ENCODE assay signal across 8 cellular contexts in the genomic region with DNA sequence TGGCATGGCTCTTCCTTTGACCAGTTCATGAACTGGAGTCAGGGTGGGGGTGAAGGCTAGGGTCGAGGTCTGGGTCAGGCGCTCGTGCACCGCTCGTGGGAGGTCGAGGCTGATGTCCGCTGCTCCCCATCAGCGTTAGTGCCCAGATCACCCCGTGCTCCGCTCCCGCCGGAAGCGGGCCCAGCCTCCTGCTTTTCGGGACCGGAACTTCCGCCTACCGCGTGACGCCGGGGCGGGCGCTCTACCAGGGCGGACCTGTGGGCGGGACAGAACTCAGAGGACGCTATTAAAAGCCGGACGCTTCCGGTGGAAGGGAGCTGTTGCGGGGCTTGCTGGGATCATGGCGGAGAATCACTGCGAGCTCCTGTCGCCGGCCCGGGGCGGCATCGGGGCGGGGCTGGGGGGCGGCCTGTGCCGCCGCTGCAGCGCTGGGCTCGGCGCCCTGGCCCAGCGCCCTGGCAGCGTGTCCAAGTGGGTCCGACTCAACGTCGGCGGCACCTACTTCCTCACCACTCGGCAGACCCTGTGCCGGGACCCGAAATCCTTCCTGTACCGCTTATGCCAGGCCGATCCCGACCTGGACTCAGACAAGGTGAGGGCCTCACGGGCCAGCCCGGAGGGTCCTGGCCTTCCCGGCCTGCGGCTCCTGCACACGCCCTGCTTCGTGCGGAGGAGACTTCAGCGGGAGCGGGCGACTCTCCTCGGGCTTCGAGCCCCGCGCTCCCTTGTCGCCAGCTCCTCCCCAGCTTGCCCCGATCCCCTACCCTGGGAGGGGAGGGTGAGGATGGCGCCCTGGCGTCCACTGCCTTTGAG. TPM values are rescaled to one million over a fixed set of nuclear protein-coding genes. Genes with fewer than 3 reads are reported as not detected.
DNase-seq lines count a peak whose midpoint lies in the region; ATAC-seq, FAIRE-seq and TF ChIP-seq lines count a peak whose summit lies in the region.

A gene with protein sequence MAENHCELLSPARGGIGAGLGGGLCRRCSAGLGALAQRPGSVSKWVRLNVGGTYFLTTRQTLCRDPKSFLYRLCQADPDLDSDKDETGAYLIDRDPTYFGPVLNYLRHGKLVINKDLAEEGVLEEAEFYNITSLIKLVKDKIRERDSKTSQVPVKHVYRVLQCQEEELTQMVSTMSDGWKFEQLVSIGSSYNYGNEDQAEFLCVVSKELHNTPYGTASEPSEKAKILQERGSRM (plus strand): TSS at position 315 of the 813 bp plus-strand sequence. CDS start 26 bp downstream, at position 341.

- intact Hi-C loops in left ventricle myocardium inferior (cut with micrococcal nuclease): no loop called here
- intact Hi-C loops in upper lobe of right lung (cut with DNase I): no loop called here

- H3K27ac Mint-ChIP-seq in T-helper 17 cell (peak within 1 kb of the TSS; percentile 99), progenitor cell of endocrine pancreas (peak within 1 kb of the TSS; percentile 97)

- H3K36me3 ChIP-seq in left ventricle myocardium inferior: no peaks in the 10 kb centered on the region
- H3K36me3 ChIP-seq in upper lobe of right lung: no peaks in the 10 kb centered on the region

- H3K4me3 ChIP-seq in left ventricle myocardium inferior: peak within 1 kb of the TSS; percentile 100
- peak within 1 kb of the TSS; percentile 99 for H3K4me3 ChIP-seq in upper lobe of right lung

- H3K4me3 Mint-ChIP-seq in T-helper 17 cell (peak within 1 kb of the TSS; percentile 97), progenitor cell of endocrine pancreas (ENCODE audit: low read depth) (peak within 1 kb of the TSS; percentile 96)

- H3K4me1 ChIP-seq in left ventricle myocardium inferior: peaks cover 37% of the 10 kb centered on the region
- peaks cover 14% of the 10 kb centered on the region for H3K4me1 ChIP-seq in upper lobe of right lung

- H3K27me3 ChIP-seq in left ventricle myocardium inferior (ENCODE audit: low read depth) (no peaks in the 10 kb centered on the region), upper lobe of right lung (no peaks in the 10 kb centered on the region)

- TF ChIP-seq CTCF in left ventricle myocardium inferior (IDR thresholded peaks at IDR 0.05; ENCODE audit: borderline replicate concordance) (peak; percentile 13), progenitor cell of endocrine pancreas (IDR thresholded peaks at IDR 0.05; ENCODE audit: unreplicated experiment) (no peak), upper lobe of right lung (IDR thresholded peaks at IDR 0.05) (no peak)

- TF ChIP-seq POLR2A in GM12892 (IDR thresholded peaks at IDR 0.05; ENCODE audit: low read depth, low read length): peak; percentile 95

- H3K36me3 Mint-ChIP-seq in T-helper 17 cell (ENCODE audit: low read depth) (no peaks in the 10 kb centered on the region), progenitor cell of endocrine pancreas (ENCODE audit: insufficient read depth) (no peaks in the 10 kb centered on the region)

- H3K9me3 Mint-ChIP-seq in progenitor cell of endocrine pancreas (ENCODE audit: low read depth): no peaks in the 10 kb centered on the region

- no peaks in the 10 kb centered on the region for H3K9me3 ChIP-seq in T-helper 17 cell (ENCODE audit: control insufficient read depth, low read length, poor library complexity, severe bottlenecking)
- no peaks in the 10 kb centered on the region for H3K9me3 ChIP-seq in left ventricle myocardium inferior (replicated peaks)
- H3K9me3 ChIP-seq in upper lobe of right lung: no peaks in the 10 kb centered on the region

- H3K27ac ChIP-seq in left ventricle myocardium inferior (replicated peaks) (peak within 1 kb of the TSS; percentile 95), upper lobe of right lung (peak within 1 kb of the TSS; percentile 88)

- peak; percentile 74 for FAIRE-seq in GM12892 (lab: Jason Lieb, UNC)

- ATAC-seq in HG02870 (IDR thresholded peaks at IDR 0.05; ENCODE audit: unreplicated experiment): peak; percentile 56
- ATAC-seq in T-helper 17 cell: peak; percentile 95
- ATAC-seq in upper lobe of right lung: peak; percentile 97

- H3K4me1 Mint-ChIP-seq in T-helper 17 cell (peaks cover 15% of the 10 kb centered on the region), progenitor cell of endocrine pancreas (ENCODE audit: low read depth) (peaks cover 7% of the 10 kb centered on the region)

- H3K27me3 Mint-ChIP-seq in T-helper 17 cell (no peaks in the 10 kb centered on the region), progenitor cell of endocrine pancreas (no peaks in the 10 kb centered on the region)

- DNase-seq in GM12892 (ENCODE audit: insufficient read length): peak; percentile 96
- peak; percentile 89 to 96 for DNase-seq in NCI-H187 (lab: John Stamatoyannopoulos, UW)
- peak; percentile 88 to 91 (median 90) for DNase-seq in T-helper 17 cell
- peak; percentile 85 to 99 (median 95) for DNase-seq in amygdala (lab: John Stamatoyannopoulos, UW)
- DNase-seq in left ventricle myocardium inferior: peak; percentile 96
- DNase-seq in progenitor cell of endocrine pancreas (ENCODE audit: low spot score, unreplicated experiment): peak; percentile 89
- DNase-seq in upper lobe of right lung: peak; percentile 98

RNA-seq across cellular contexts. Expression of the gene that starts here (rescaled TPM):
- 20.0 TPM for polyA plus RNA-seq in GM12892 (2012; ENCODE audit: missing spikeins)
- total RNA-seq in T-helper 17 cell: 10 to 100 TPM; 19.6 to 21.9 TPM
- total RNA-seq in left ventricle myocardium inferior: 10.2 TPM
- total RNA-seq in progenitor cell of endocrine pancreas: 21.4 and 24.5 TPM in 2 replicates
- total RNA-seq in upper lobe of right lung: 23.8 TPM

Comparison
In these comparisons a context has a peak if more than half of its experiments do, and no peak if none do; other contexts are left out.
1. Peak in every context shown above with its lines: DNase-seq, ATAC-seq, H3K4me3 ChIP-seq and H3K27ac ChIP-seq.